In the genomic region with DNA sequence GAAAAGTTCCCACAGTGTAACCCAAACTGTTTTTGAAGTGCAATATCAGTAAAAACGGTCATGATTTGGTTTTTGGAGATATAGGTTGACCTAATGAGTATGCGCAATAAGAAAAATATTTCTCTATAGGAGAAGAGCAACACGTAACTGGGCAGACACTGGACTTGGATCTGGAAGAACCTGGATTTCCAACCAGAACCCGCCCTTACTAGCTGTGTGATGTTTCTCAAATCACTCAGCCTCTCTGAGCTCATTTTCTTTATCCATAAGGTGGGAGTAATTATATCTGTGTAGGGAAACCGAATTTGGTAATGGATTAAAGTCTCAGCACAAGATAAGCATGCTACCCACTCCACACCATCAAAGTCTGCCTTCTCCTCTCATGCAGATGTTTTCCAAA, we compare ENCODE assay signal across 1 cellular context.
A peak's percentile ranks its signal among the peaks of the same experiment; 100 is the strongest.
TF ChIP-seq lines count a peak whose summit lies in the region.

No MANE protein-coding gene starts in this region.

TF ChIP-seq in K562, 482 proteins besides CTCF, POLR2A, EP300 and RAD21 (continued from another document):
- TF ChIP-seq RBM25 (IDR thresholded peaks at IDR 0.05; ENCODE audit: low read depth, low read length, severe bottlenecking) (peak; percentile 80), ZNF124 (CRISPR knock-in tag; IDR thresholded peaks at IDR 0.05) (no peak), ZFP36 (IDR thresholded peaks at IDR 0.05; ENCODE audit: low read depth, low read length, partially characterized antibody) (peak; percentile 49)
